ENCODE assay signal across 9 cellular contexts in the genomic region with DNA sequence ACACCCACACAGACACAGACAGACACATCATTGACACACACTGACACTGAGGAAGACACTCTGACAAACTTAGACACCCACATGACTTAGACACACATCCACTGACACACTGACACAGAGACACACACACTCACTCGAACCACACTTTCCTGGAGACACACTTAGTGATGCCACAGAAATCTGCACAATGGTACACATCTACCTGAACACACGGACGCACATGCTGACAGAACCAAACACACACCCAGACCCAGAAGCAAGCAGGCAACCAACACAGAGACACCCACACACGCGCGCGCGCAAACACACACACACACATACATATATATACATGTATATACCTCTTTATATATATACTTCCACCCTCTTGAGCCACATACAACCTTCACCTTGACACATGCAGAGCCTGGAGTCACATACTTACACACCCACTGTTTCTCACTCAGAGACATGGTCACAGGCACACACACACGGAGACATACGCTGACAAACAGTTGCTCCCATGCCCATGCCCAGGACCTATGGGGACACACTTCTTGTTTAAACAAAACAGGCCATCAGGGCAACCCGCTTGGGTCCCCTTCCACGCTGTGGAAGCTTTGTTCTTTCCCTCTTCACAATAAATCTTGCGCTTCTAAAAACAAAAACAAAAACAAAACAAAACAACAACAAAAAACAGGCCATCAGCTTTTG. TPM values are rescaled to one million over a fixed set of nuclear protein-coding genes. Genes with fewer than 3 reads are reported as not detected.
DNase-seq lines count a peak whose midpoint lies in the region; ATAC-seq, FAIRE-seq and TF ChIP-seq lines count a peak whose summit lies in the region.
"Had no signal": no experiment of that assay in that cellular context is flagged by ENCODE, and none has a peak within 500 bp of the region (broad histone marks: within the 10 kb centered on the region; RNA-seq: fewer than 3 reads in every experiment).

No MANE protein-coding gene starts in this region.

- POLR2A ChIA-PET in SK-N-SH (lab: Yijun Ruan, JAX) = interaction anchor here (1.4 kb wide), 1 partner anchor 129 kb away, joined by 4 read pairs; no protein-coding TSS in a partner anchor

- no peak for TF ChIP-seq EP300 in SK-N-SH (IDR thresholded peaks at IDR 0.05; ENCODE audit: borderline replicate concordance in 1 of 2, low read depth in 1 of 2, low read length in 1 of 2)

- H3K27ac ChIP-seq in heart left ventricle (peak overlapping the region in 3 of 12 donors; percentile 61 to 97 (median 95)), SK-N-SH (ENCODE audit: low read depth in 2 of 2, low read length in 1 of 2) (no peak overlapping the region), keratinocyte (ENCODE audit: control insufficient read depth, insufficient read depth, low read length) (no peak overlapping the region), vagina (no peak overlapping the region)
- H3K27ac ChIP-seq: epithelial cell of prostate had no signal

- H3K9me3 Mint-ChIP-seq in HFFc6 = no peaks in the 10 kb centered on the region

- H4K20me1 ChIP-seq in SK-N-SH (ENCODE audit: insufficient read depth) = no peaks in the 10 kb centered on the region
- H4K20me1 ChIP-seq in keratinocyte (ENCODE audit: control insufficient read depth, extremely low read depth, insufficient read depth, low read length) = no peaks in the 10 kb centered on the region

- peak; percentile 20 for DNase-seq in cardiac septum (ENCODE audit: low spot score)
- no peak for DNase-seq in heart left ventricle
- DNase-seq in SK-N-SH = peak; percentile 10
- DNase-seq in keratinocyte (ENCODE audit: low read depth, low spot score) = no peak
- peak in 1 of 2 donors; percentile 81 for DNase-seq in vagina (ENCODE audit: extremely low spot score in 2 of 2)
- DNase-seq in HFFc6 = no peak

- H3K4me1 ChIP-seq in heart left ventricle (peaks cover 0 to 46% (median 7%) of the 10 kb centered on the region in 12 donors), SK-N-SH (ENCODE audit: control insufficient read depth in 1 of 2, insufficient read depth in 2 of 2, low read depth in 1 of 2, low read length in 1 of 2) (peaks cover 0 to 15% of the 10 kb centered on the region in 2 experiments; a peak in 1 of 4 replicates), keratinocyte (ENCODE audit: control insufficient read depth, extremely low read depth, insufficient read depth, low read length) (peaks cover 3% of the 10 kb centered on the region), vagina (peaks cover 4% of the 10 kb centered on the region)

- H3K27ac Mint-ChIP-seq in HFFc6 = no peak overlapping the region

- no peaks in the 10 kb centered on the region for H3K4me1 Mint-ChIP-seq in HFFc6 (ENCODE audit: low read depth)

- TF ChIP-seq CTCF in heart left ventricle (IDR thresholded peaks at IDR 0.05) (no peak), SK-N-SH (IDR thresholded peaks at IDR 0.05) (no peak), keratinocyte (optimal IDR thresholded peaks at IDR 0.05 in 1 of 3, IDR thresholded peaks at IDR 0.05 in 1 of 3, conservative IDR thresholded peaks at IDR 0.05 in 1 of 3; ENCODE audit: extremely low read depth in 1 of 3, insufficient read depth in 2 of 3, low read length in 3 of 3) (no peak), vagina (IDR thresholded peaks at IDR 0.05) (no peak), HFFc6 (IDR thresholded peaks at IDR 0.05) (no peak)

- TF ChIP-seq POLR2A in heart left ventricle (IDR thresholded peaks at IDR 0.05) (no peak), vagina (IDR thresholded peaks at IDR 0.05) (no peak)

- no peak overlapping the region for H3K4me3 Mint-ChIP-seq in HFFc6

- FAIRE-seq in keratinocyte (lab: Jason Lieb, UNC) = peak; percentile 17

- no peaks in the 10 kb centered on the region for H3K9me3 ChIP-seq in heart left ventricle
- H3K9me3 ChIP-seq in SK-N-SH = no peaks in the 10 kb centered on the region
- no peaks in the 10 kb centered on the region for H3K9me3 ChIP-seq in keratinocyte (ENCODE audit: control insufficient read depth, low read depth, low read length)
- H3K9me3 ChIP-seq in vagina = no peaks in the 10 kb centered on the region

- dilution Hi-C loops in keratinocyte (cut with MboI; ENCODE audit: extremely low pct_ligation_motif_present, low sequenced_read_pairs) = loop anchor here (10.0 kb wide), 1 partner anchor 136 kb away; no protein-coding TSS in a partner anchor

- H3K4me3 ChIP-seq in heart left ventricle (peak overlapping the region in 5 of 12 donors; percentile 68 to 86 (median 69)), SK-N-SH (ENCODE audit: low read depth in 2 of 2, low read length in 1 of 2) (no peak overlapping the region), keratinocyte (ENCODE audit: control insufficient read depth in 2 of 3, extremely low read depth in 1 of 3, insufficient read depth in 2 of 3, low read depth in 1 of 3, low read length in 3 of 3) (peak overlapping the region in 1 of 3 experiments; percentile 24), vagina (peak overlapping the region; percentile 60 to 93)

- intact Hi-C loops in cardiac septum (cut with DNase I) = loop anchor here (2.0 kb wide), 1 partner anchor 130 kb away; no protein-coding TSS in a partner anchor
- intact Hi-C loops in heart left ventricle (cut with DNase I) = loop anchor here in 8 of 10 donors (2.0 to 10.0 kb wide), 6 partner anchors 128 to 194 kb away; a partner anchor contains a TSS
- intact Hi-C loops in vagina (cut with DNase I) = loop anchor here (10.0 kb wide), 1 partner anchor 116 kb away; no protein-coding TSS in a partner anchor

- H3K79me2 ChIP-seq in SK-N-SH (ENCODE audit: insufficient read depth) (no peaks in the 10 kb centered on the region), keratinocyte (ENCODE audit: control insufficient read depth, insufficient read depth, low read length) (no peaks in the 10 kb centered on the region)

- H3K4me2 ChIP-seq in SK-N-SH (peak overlapping the region; percentile 65; the same call in 1 of the 2 replicates), keratinocyte (ENCODE audit: control insufficient read depth, extremely low read depth, insufficient read depth, low read depth, low read length) (peak overlapping the region; percentile 74)

- 82 to 87% (median 85%) methylated on average over 13 of the region's 13 CpGs for WGBS in heart left ventricle, 4 donors
- WGBS in SK-N-SH (ENCODE audit: low lambda C conversion rate) = 83% methylated on average over 13 of the region's 13 CpGs

- CTCF ChIA-PET in SK-N-SH (lab: Yijun Ruan, JAX) = interaction anchor here (0.7 to 14.0 kb wide), 52 partner anchors 8 to 530 kb away, joined by 3 to 556 read pairs (median 6); a partner anchor contains a TSS

- H3K9ac ChIP-seq in SK-N-SH (no peak overlapping the region), keratinocyte (ENCODE audit: control insufficient read depth, extremely low read depth, insufficient read depth, low read length) (no peak overlapping the region)

- H3K36me3 Mint-ChIP-seq in HFFc6 (ENCODE audit: low read depth) = no peaks in the 10 kb centered on the region

- H3K27me3 Mint-ChIP-seq in HFFc6 (ENCODE audit: insufficient read depth) = peaks cover 19% of the 10 kb centered on the region

- H2AFZ ChIP-seq in SK-N-SH (ENCODE audit: low read depth) (no peak overlapping the region), keratinocyte (ENCODE audit: control insufficient read depth, low read length) (no peak overlapping the region)

- peaks cover 0 to 42% (median 12%) of the 10 kb centered on the region in 9 donors for H3K27me3 ChIP-seq in heart left ventricle
- H3K27me3 ChIP-seq in SK-N-SH (ENCODE audit: insufficient read depth) = peaks cover 12% of the 10 kb centered on the region; the same call in 1 of the 2 replicates
- H3K27me3 ChIP-seq in keratinocyte (ENCODE audit: control insufficient read depth, extremely low read depth, insufficient read depth, low read length) = peaks cover 35% of the 10 kb centered on the region
- no peaks in the 10 kb centered on the region for H3K27me3 ChIP-seq in vagina

- no peak for TF ChIP-seq RAD21 in SK-N-SH (IDR thresholded peaks at IDR 0.05; ENCODE audit: low read length)

- ATAC-seq in heart left ventricle (no peak), HG03439 (IDR thresholded peaks at IDR 0.05; ENCODE audit: unreplicated experiment) (no peak), HG03342 (IDR thresholded peaks at IDR 0.05; ENCODE audit: unreplicated experiment) (no peak)

- no peaks in the 10 kb centered on the region for H3K9me2 ChIP-seq in SK-N-SH

- H3K9me1 ChIP-seq in keratinocyte (ENCODE audit: control insufficient read depth, extremely low read depth, insufficient read depth, low read length) = no peaks in the 10 kb centered on the region

- no peaks in the 10 kb centered on the region for H3F3A ChIP-seq in SK-N-SH (replicated peaks; ENCODE audit: insufficient read depth)

- no peaks in the 10 kb centered on the region for H3K36me3 ChIP-seq in heart left ventricle
- H3K36me3 ChIP-seq in SK-N-SH (replicated peaks in 1 of 2; ENCODE audit: control insufficient read depth in 1 of 2, insufficient read depth in 2 of 2, low read length in 1 of 2) = no peaks in the 10 kb centered on the region
- no peaks in the 10 kb centered on the region for H3K36me3 ChIP-seq in keratinocyte (ENCODE audit: control insufficient read depth in 2 of 2, extremely low read depth in 1 of 2, insufficient read depth in 2 of 2, low read length in 2 of 2)
- no peaks in the 10 kb centered on the region for H3K36me3 ChIP-seq in vagina

TF ChIP-seq in SK-N-SH, 30 proteins besides CTCF, POLR2A, EP300 and RAD21:
- TF ChIP-seq EZH2phosphoT487 (IDR thresholded peaks at IDR 0.05; ENCODE audit: borderline replicate concordance, low read depth) (no peak), SMC3 (IDR thresholded peaks at IDR 0.05; ENCODE audit: low read depth, low read length) (no peak), POLR2AphosphoS5 (IDR thresholded peaks at IDR 0.05; ENCODE audit: low read depth, low read length) (no peak), RFX5 (IDR thresholded peaks at IDR 0.05; ENCODE audit: low read length) (no peak), TEAD4 (IDR thresholded peaks at IDR 0.05; ENCODE audit: borderline replicate concordance, insufficient read depth) (no peak), JUND (IDR thresholded peaks at IDR 0.05) (no peak)
TF ChIP-seq in SK-N-SH: peak in this region for 0.

RNA-seq across cellular contexts. Expression of a gene that starts 0.9 kb away (rescaled TPM):
- 166 TPM for total RNA-seq in cardiac septum
- total RNA-seq in heart left ventricle = 100 to 1,000 TPM; 133 to 242 (median 198) TPM
- 10 to 100 TPM; 88.4 to 92.5 TPM for polyA plus RNA-seq in heart left ventricle
- polyA plus RNA-seq in SK-N-SH (2012; rRNA removed) = 0.18 and 0.21 TPM in 2 replicates
- 0.13 and 0.17 TPM in 2 replicates for polyA plus RNA-seq in SK-N-SH (2012; cell fraction: cytosol; rRNA removed)
- polyA plus RNA-seq in SK-N-SH (2012; cell fraction: nucleus; rRNA removed) = 0.42 and 0.48 TPM in 2 replicates
- 0.06 to 0.26 TPM (median 0.24 TPM) in 3 replicates for polyA plus RNA-seq in keratinocyte
- polyA plus RNA-seq in keratinocyte (2011; ENCODE audit: low read depth) = not detected
- polyA plus RNA-seq in keratinocyte (2011; cell fraction: cytosol; rRNA removed) = 0.18 TPM in 2 replicates
- polyA plus RNA-seq in keratinocyte (2011; cell fraction: nucleus; rRNA removed) = 0.06 and 0.45 TPM in 2 replicates
- 0.04 and 0.06 TPM in 2 replicates for polyA plus RNA-seq in keratinocyte (2012; ENCODE audit: low replicate concordance)
- 0.30 to 0.32 TPM in 2 of 3 replicates, not detected in the other for polyA minus RNA-seq in keratinocyte
- polyA minus RNA-seq in keratinocyte (2011; cell fraction: cytosol; rRNA and poly(A)+ RNA removed) = not detected
- 0.54 TPM in 1 of 2 replicates, not detected in the other for polyA minus RNA-seq in keratinocyte (2011; cell fraction: nucleus; rRNA and poly(A)+ RNA removed)
- 9.3 TPM for total RNA-seq in vagina
- total RNA-seq in HFFc6 (2021; fragmentation: NEBNext Ultra II Directional; extraction: Animal tissue kit (Norgen Biotek cat#: 25700)) = under 1 TPM in 3 of 6 experiments, not detected in 3; 0.05 to 0.46 (median 0.28) TPM

Comparison
In these comparisons a context has a peak if more than half of its experiments do, and no peak if none do; other contexts are left out.
1. DNase-seq: peak in cardiac septum (single experiment) and SK-N-SH (single experiment); none in heart left ventricle (0 of 5), keratinocyte (single experiment) and HFFc6 (single experiment).
2. H3K4me3 ChIP-seq: peak in vagina (2 of 2); none in SK-N-SH (0 of 2).
3. RNA of a gene that starts 0.9 kb away (total RNA-seq): 133 to 242 TPM in heart left ventricle and 166 TPM in cardiac septum (single experiment); 9.3 TPM in vagina (single experiment) and 0.05 to 0.46 TPM in HFFc6; every median in the first group is over 10 times any median in the second.